1 cellular context compared by ENCODE assay signal in genomic region chr1:3455630-3456448, GRCh38.
TF ChIP-seq lines count a peak whose summit lies in the region.

No MANE protein-coding gene starts in this region.

TF ChIP-seq in GM23338, 12 proteins besides CTCF, POLR2A, EP300 and RAD21 (continued from another document):
- TF ChIP-seq ZNF462 (CRISPR knock-in tag; IDR thresholded peaks at IDR 0.05) = no peak
- no peak for TF ChIP-seq NANOG (IDR thresholded peaks at IDR 0.05; ENCODE audit: borderline replicate concordance)
